In genomic region chr17:66814026-66814425, GRCh38 we compare ENCODE assay signal across 32 cellular contexts. TPM values are rescaled to one million over a fixed set of nuclear protein-coding genes. Genes with fewer than 3 reads are reported as not detected.
"Had no signal": no experiment of that assay in that cellular context is flagged by ENCODE, and none has a peak within 500 bp of the region (broad histone marks: within the 10 kb centered on the region; RNA-seq: fewer than 3 reads in every experiment).

No MANE protein-coding gene starts in this region.

- H3K9me3 ChIP-seq: colonic mucosa, gastrocnemius medialis, mucosa of descending colon, prostate gland, right atrium auricular region, testis had no signal

- ATAC-seq: esophagus mucosa; gastrocnemius medialis; left lobe of liver; mucosa of descending colon; natural killer cell treated with Interleukin-12 subunit alpha and Interleukin-12 subunit beta and Interleukin-15 and Interleukin-18, amount 100 ng/mL, for 72 hours; sciatic nerve; stimulated activated memory B cell treated with anti-CD40 and anti-IgM and Interleukin-4, amounts not matched to agents 10 μg/mL and 1 μg/mL and 100 μg/mL, for 72 hours; stimulated activated naive CD8-positive, alpha-beta T cell treated with anti-CD3 and anti-CD28 coated beads, Interleukin-15, Interleukin-2, amounts not matched to agents 100 U/mL and 50 U/mL, for 24 hours had no signal

- H3K27ac ChIP-seq: colonic mucosa, epithelial cell of prostate, gastrocnemius medialis, prostate gland, right atrium auricular region, testis, tibial artery had no signal

- H3K27ac Mint-ChIP-seq: dendritic cell treated with granulocyte-macrophage colony-stimulating factor and Interleukin-4, amounts not matched to agents 40 ng/mL and 50 ng/mL, for 4 days; endodermal cell; memory B cell; mesothelial cell of epicardium; naive B cell; natural killer cell treated with Interleukin-12 subunit alpha and Interleukin-12 subunit beta and Interleukin-15 and Interleukin-18, amount 100 ng/mL, for 72 hours; stimulated activated memory B cell treated with anti-CD40 and anti-IgM and Interleukin-4, amounts not matched to agents 10 μg/mL and 1 μg/mL and 100 μg/mL, for 72 hours; type B pancreatic cell had no signal

- DNase-seq: colonic mucosa; effector CD8-positive, alpha-beta T cell; foreskin fibroblast; gastrocnemius medialis; mucosa of descending colon; naive B cell; stimulated activated CD4-positive, alpha-beta T cell treated with anti-CD3 and anti-CD28 coated beads, Interleukin-2, amount 100 ng/mL, for 24 hours; stimulated activated CD4-positive, alpha-beta T cell treated with anti-CD3 and anti-CD28 coated beads, Interleukin-4, amount 100 ng/mL, for 24 hours; stimulated activated naive CD8-positive, alpha-beta T cell treated with anti-CD3 and anti-CD28 coated beads, Interleukin-15, Interleukin-2, amounts not matched to agents 100 U/mL and 50 U/mL, for 24 hours; substantia nigra; testis; tibial artery had no signal

- H3K36me3 ChIP-seq: colonic mucosa, gastrocnemius medialis, prostate gland, right atrium auricular region, tibial artery had no signal

- FAIRE-seq: keratinocyte had no signal

- H3K4me3 Mint-ChIP-seq: dendritic cell treated with granulocyte-macrophage colony-stimulating factor and Interleukin-4, amounts not matched to agents 40 ng/mL and 50 ng/mL, for 4 days; endodermal cell; memory B cell; mesothelial cell of epicardium; naive B cell; natural killer cell treated with Interleukin-12 subunit alpha and Interleukin-12 subunit beta and Interleukin-15 and Interleukin-18, amount 100 ng/mL, for 72 hours; neural crest cell; stimulated activated memory B cell treated with anti-CD40 and anti-IgM and Interleukin-4, amounts not matched to agents 10 μg/mL and 1 μg/mL and 100 μg/mL, for 72 hours; type B pancreatic cell had no signal

- H3K4me1 ChIP-seq: colonic mucosa, gastrocnemius medialis, prostate gland, right atrium auricular region, testis, tibial artery had no signal

- H3K36me3 Mint-ChIP-seq: mesothelial cell of epicardium; stimulated activated memory B cell treated with anti-CD40 and anti-IgM and Interleukin-4, amounts not matched to agents 10 μg/mL and 1 μg/mL and 100 μg/mL, for 72 hours had no signal

- H3K27me3 ChIP-seq: colonic mucosa, gastrocnemius medialis, right atrium auricular region, testis, tibial artery had no signal

- H3K4me3 ChIP-seq: colonic mucosa, gastrocnemius medialis, lung, mucosa of descending colon, prostate gland, right atrium auricular region, testis, tibial artery had no signal

- H3K4me1 Mint-ChIP-seq: endodermal cell; memory B cell; mesothelial cell of epicardium; stimulated activated memory B cell treated with anti-CD40 and anti-IgM and Interleukin-4, amounts not matched to agents 10 μg/mL and 1 μg/mL and 100 μg/mL, for 72 hours had no signal

RNA-seq across cellular contexts. Expression of gene CACNG5, which starts 20.9 kb away (rescaled TPM):
- total RNA-seq: esophagus mucosa; gastrocnemius medialis; glomerular endothelial cell; left lobe of liver; liver; lung; mesothelial cell of epicardium; natural killer cell treated with Interleukin-12 subunit alpha and Interleukin-12 subunit beta and Interleukin-15 and Interleukin-18, amount 100 ng/mL, for 72 hours; neural crest cell; osteoblast; prostate gland; right atrium auricular region; sciatic nerve; urinary bladder had no signal
- polyA plus RNA-seq: keratinocyte, liver, lung, urinary bladder had no signal
